22 cellular contexts compared by ENCODE assay signal in the genomic region with DNA sequence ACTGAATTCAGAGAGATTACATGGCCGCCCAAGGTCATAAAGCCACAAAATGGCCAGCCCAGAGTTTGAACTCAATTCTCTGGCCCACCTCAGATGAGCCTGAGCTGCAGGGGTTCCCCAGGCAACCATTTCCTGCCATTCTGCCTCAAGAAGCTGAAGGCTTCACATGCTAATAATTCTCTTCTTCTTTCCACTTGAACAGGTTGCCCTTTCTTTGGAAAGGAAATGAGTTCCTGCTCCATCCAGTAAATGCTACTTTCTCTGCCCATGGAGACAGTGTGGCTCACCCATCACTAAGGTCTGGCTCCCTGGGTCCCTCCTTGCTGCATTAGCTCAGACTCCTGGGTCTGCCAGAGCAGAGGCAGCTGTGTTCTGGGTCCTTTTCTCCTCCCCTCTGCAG. TPM values are rescaled to one million over a fixed set of nuclear protein-coding genes. Genes with fewer than 3 reads are reported as not detected.
DNase-seq lines count a peak whose midpoint lies in the region; ATAC-seq and TF ChIP-seq lines count a peak whose summit lies in the region.
"Had no signal": no experiment of that assay in that cellular context is flagged by ENCODE, and none has a peak within 500 bp of the region (broad histone marks: within the 10 kb centered on the region; RNA-seq: fewer than 3 reads in every experiment).

No MANE protein-coding gene starts in this region.

- H4K20me1 ChIP-seq in BLaER1 (no peaks in the 10 kb centered on the region), GM23248 (ENCODE audit: insufficient read depth) (no peaks in the 10 kb centered on the region)

- ATAC-seq in GM19397 (IDR thresholded peaks at IDR 0.05; ENCODE audit: unreplicated experiment) (peak; percentile 20), HG02970 (IDR thresholded peaks at IDR 0.05; ENCODE audit: low FRiP score, unreplicated experiment) (peak; percentile 7), body of pancreas (no peak)
- ATAC-seq: CD8-positive, alpha-beta T cell; PC-3; T-helper 17 cell had no signal

- H3K4me1 ChIP-seq in BLaER1: no peaks in the 10 kb centered on the region
- H3K4me1 ChIP-seq in GM23248 (ENCODE audit: insufficient read depth): no peaks in the 10 kb centered on the region
- H3K4me1 ChIP-seq in body of pancreas: no peaks in the 10 kb centered on the region
- H3K4me1 ChIP-seq: HAP-1 had no signal

- no peak overlapping the region for H3K4me3 ChIP-seq in BLaER1
- H3K4me3 ChIP-seq in GM23248: no peak overlapping the region
- H3K4me3 ChIP-seq in body of pancreas: no peak overlapping the region
- H3K4me3 ChIP-seq: HAP-1 had no signal

- no peaks in the 10 kb centered on the region for H3K27me3 ChIP-seq in BLaER1
- H3K27me3 ChIP-seq in GM23248 (replicated peaks; ENCODE audit: insufficient read depth): peaks cover 3% of the 10 kb centered on the region; the same call in 1 of the 2 replicates
- H3K27me3 ChIP-seq in body of pancreas: no peaks in the 10 kb centered on the region

- WGBS in GM23248 (ENCODE audit: low coverage in 1 of 2, low lambda C conversion rate in 2 of 2, missing lambda C conversion rate in 2 of 2), 2 experiments: 55 to 58% methylated on average over 1 of the region's 1 CpG
- 80 to 94% methylated on average over 1 of the region's 1 CpG for WGBS in body of pancreas, 2 donors

- no peak overlapping the region for H2AFZ ChIP-seq in GM23248

- H3K9me2 ChIP-seq in GM23248 (ENCODE audit: insufficient read depth): no peaks in the 10 kb centered on the region

- no peaks in the 10 kb centered on the region for H3K36me3 ChIP-seq in BLaER1
- H3K36me3 ChIP-seq in GM23248 (ENCODE audit: low read depth): no peaks in the 10 kb centered on the region
- no peaks in the 10 kb centered on the region for H3K36me3 ChIP-seq in body of pancreas (replicated peaks in 1 of 2; ENCODE audit: insufficient read depth in 1 of 2, low read depth in 2 of 2)
- H3K36me3 ChIP-seq: HAP-1 had no signal

- H3F3A ChIP-seq in GM23248 (ENCODE audit: insufficient read depth): no peaks in the 10 kb centered on the region

- peak; percentile 27 for DNase-seq in glomerular visceral epithelial cell (ENCODE audit: extremely low spot score)
- no peak for DNase-seq in GM23248
- DNase-seq in cerebellar cortex (ENCODE audit: low spot score): no peak
- DNase-seq in body of pancreas: no peak
- DNase-seq: 8988T; C1 segment of cervical spinal cord; CD8-positive, alpha-beta T cell; DMS153; Kasumi-1; NCI-H1694; NCI-H2081; NCI-H446; NCI-H526; PC-3; RPMI8226; T-helper 17 cell had no signal

- H3K4me2 ChIP-seq in BLaER1 (peak overlapping the region; percentile 11; the same call in 1 of the 2 replicates), GM23248 (ENCODE audit: unreplicated experiment) (no peak overlapping the region)

- intact Hi-C loops in body of pancreas (cut with DNase I): no loop called here

- no peaks in the 10 kb centered on the region for H3K79me2 ChIP-seq in GM23248 (ENCODE audit: insufficient read depth)

- H3K9ac ChIP-seq in BLaER1: no peak overlapping the region
- H3K9ac ChIP-seq in GM23248: no peak overlapping the region

- H3K27ac ChIP-seq in BLaER1 (no peak overlapping the region), GM23248 (no peak overlapping the region), body of pancreas (no peak overlapping the region)

- TF ChIP-seq CTCF in body of pancreas (IDR thresholded peaks at IDR 0.05): no peak

- no peaks in the 10 kb centered on the region for H3K9me3 ChIP-seq in BLaER1
- no peaks in the 10 kb centered on the region for H3K9me3 ChIP-seq in GM23248 (ENCODE audit: low read depth)
- H3K9me3 ChIP-seq in body of pancreas: no peaks in the 10 kb centered on the region
- H3K9me3 ChIP-seq: HAP-1 had no signal

- in situ Hi-C loops in GM23248 (cut with MboI): no loop called here

- TF ChIP-seq POLR2A in body of pancreas (IDR thresholded peaks at IDR 0.05): no peak

RNA-seq across cellular contexts. Expression of a gene that starts 48.2 kb away (rescaled TPM):
- not detected in 2 replicates for total RNA-seq in GM23248 (2014; rRNA removed; shearing (Covaris generic))
- polyA plus RNA-seq in GM23248 (2016; fragmentation: Nextera tagmentation; extraction: Ambion mirVana): not detected in 2 replicates
- total RNA-seq in body of pancreas: not detected
- total RNA-seq: CD8-positive, alpha-beta T cell; Daoy; MCF 10A; PC-3; T-helper 17 cell had no signal
